ENCODE assay signal across 14 cellular contexts in the genomic region with DNA sequence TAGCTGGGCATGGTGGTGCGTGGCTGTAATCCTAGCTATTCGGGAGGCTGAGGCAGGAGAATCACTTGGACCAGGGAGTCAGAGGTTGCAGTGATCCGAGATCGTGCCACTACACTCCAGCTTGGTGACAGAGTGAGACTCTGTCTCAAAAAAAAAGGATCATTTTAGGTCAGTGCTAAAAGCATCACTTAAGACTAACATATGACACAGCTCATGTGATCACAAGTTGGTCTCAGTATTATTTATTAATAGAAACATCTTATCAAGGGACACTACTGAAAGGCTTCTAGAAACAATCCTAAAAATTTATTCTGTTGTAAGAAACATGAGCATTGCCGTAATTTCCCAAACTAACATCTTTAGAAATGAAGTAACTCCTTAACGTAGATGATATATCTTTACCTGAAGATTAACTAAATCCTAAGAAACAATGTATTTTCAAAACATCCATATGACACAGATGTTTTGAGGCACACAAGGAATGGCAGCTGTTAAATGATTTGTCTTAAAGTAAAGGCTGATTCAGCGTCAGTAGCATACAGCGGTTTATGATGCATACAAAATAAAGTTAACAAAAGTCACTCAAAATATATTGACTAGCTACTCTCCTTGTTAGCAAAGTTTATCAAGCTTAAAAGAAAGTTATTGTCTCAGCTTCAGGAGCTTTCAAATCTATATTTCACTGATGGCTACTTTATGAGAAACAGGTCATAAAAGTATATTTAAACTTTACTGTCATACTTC. TPM values are rescaled to one million over a fixed set of nuclear protein-coding genes. Genes with fewer than 3 reads are reported as not detected.
DNase-seq lines count a peak whose midpoint lies in the region; ATAC-seq and TF ChIP-seq lines count a peak whose summit lies in the region.
"Had no signal": no experiment of that assay in that cellular context is flagged by ENCODE, and none has a peak within 500 bp of the region (broad histone marks: within the 10 kb centered on the region; RNA-seq: fewer than 3 reads in every experiment).

No MANE protein-coding gene starts in this region.

- H3K36me3 Mint-ChIP-seq in memory B cell, result no peaks in the 10 kb centered on the region

- no peaks in the 10 kb centered on the region for H3K27me3 ChIP-seq in ascending aorta
- no peaks in the 10 kb centered on the region for H3K27me3 ChIP-seq in aorta (ENCODE audit: control insufficient read depth in 1 of 2, insufficient read depth in 2 of 2, low read length in 1 of 2)

- H3K9me3 ChIP-seq in ascending aorta (no peaks in the 10 kb centered on the region), aorta (ENCODE audit: control insufficient read depth, low read length) (no peaks in the 10 kb centered on the region)

- H3K27ac ChIP-seq in ascending aorta, result peak overlapping the region; percentile 91 to 99
- peak overlapping the region; percentile 91 to 96 for H3K27ac ChIP-seq in aorta (ENCODE audit: low read depth in 1 of 2, low read length in 2 of 2)
- H3K27ac ChIP-seq: BLaER1 treated with 17β-estradiol and CSF1 and Interleukin-3, amounts not matched to agents 10 nM and 100 nM had no signal

- peak overlapping the region; percentile 76 for H3K27ac Mint-ChIP-seq in memory B cell
- H3K27ac Mint-ChIP-seq: activated naive CD4-positive, alpha-beta T cell treated with anti-CD3 and anti-CD28 coated beads, Interleukin-2, amount 50 U/mL, for 72 hours had no signal

- H3K4me1 ChIP-seq in ascending aorta (peaks cover 0 to 20% of the 10 kb centered on the region in 2 donors), aorta (ENCODE audit: control insufficient read depth in 1 of 2, insufficient read depth in 2 of 2, low read length in 2 of 2) (peaks cover 7 to 17% of the 10 kb centered on the region in 2 donors)

- peaks cover 7% of the 10 kb centered on the region for H3K27me3 Mint-ChIP-seq in memory B cell

- H3K36me3 ChIP-seq in ascending aorta (no peaks in the 10 kb centered on the region), aorta (ENCODE audit: control insufficient read depth in 1 of 2, insufficient read depth in 2 of 2, low read length in 1 of 2) (peaks cover 0 to 3% of the 10 kb centered on the region in 2 donors)
- H3K36me3 ChIP-seq: BLaER1 treated with 17β-estradiol and CSF1 and Interleukin-3, amounts not matched to agents 10 nM and 100 nM had no signal

- no peak for TF ChIP-seq CTCF in ascending aorta (IDR thresholded peaks at IDR 0.05)

- peaks cover 16% of the 10 kb centered on the region for H3K4me1 Mint-ChIP-seq in memory B cell

- ATAC-seq in Right ventricle myocardium superior (ENCODE audit: poor library complexity) (peak; percentile 57), memory B cell (ENCODE audit: low read depth) (no peak), aorta (ENCODE audit: low FRiP score) (no peak), GM19467 (IDR thresholded peaks at IDR 0.05; ENCODE audit: unreplicated experiment) (no peak)
- ATAC-seq: HCT116 had no signal

- H3K4me3 ChIP-seq in ascending aorta (peak overlapping the region; percentile 78 to 100), aorta (ENCODE audit: low read length in 2 of 2) (peak overlapping the region; percentile 64 to 100)

- DNase-seq in Right ventricle myocardium superior (no peak), cardiac septum (ENCODE audit: low spot score) (no peak), ascending aorta (ENCODE audit: low spot score in 2 of 2) (no peak), memory B cell (ENCODE audit: low spot score in 2 of 2) (no peak), aorta (no peak), SKM-1 (lab: John Stamatoyannopoulos, UW; ENCODE audit: unreplicated experiment) (no peak), kidney glomerular epithelial cell (lab: John Stamatoyannopoulos, UW) (no peak)
- DNase-seq: activated CD4-positive, CD25-positive, alpha-beta regulatory T cell; effector CD4-positive, alpha-beta T cell; RPMI8226 had no signal

- H3K4me3 Mint-ChIP-seq in memory B cell, result no peak overlapping the region

- no peaks in the 10 kb centered on the region for H3K9me3 Mint-ChIP-seq in memory B cell
- H3K9me3 Mint-ChIP-seq: activated naive CD4-positive, alpha-beta T cell treated with anti-CD3 and anti-CD28 coated beads, Interleukin-2, amount 50 U/mL, for 72 hours had no signal

- WGBS in aorta, 2 donors, result 7 to 11% methylated on average over 8 of the region's 8 CpGs

- intact Hi-C loops in Right ventricle myocardium superior (cut with DNase I) (loop anchor here (5.0 kb wide), 1 partner anchor 144 kb away; no protein-coding TSS in a partner anchor), cardiac septum (cut with DNase I) (loop anchor here (2.0 to 5.0 kb wide), 2 partner anchors 89 to 186 kb away; partner anchors contain the start of genes SWT1 and TRMT1L), ascending aorta (cut with DNase I) (loop anchor here (2.0 to 5.0 kb wide), 4 partner anchors 25 to 1406 kb away; partner anchors contain the start of genes ODR4 and TPR), aorta (cut with DNase I) (loop anchor here (5.0 kb wide), 2 partner anchors 89 to 144 kb away; no protein-coding TSS in a partner anchor)

RNA-seq across cellular contexts. Expression of gene NIBAN1, which starts 2.6 kb away (rescaled TPM):
- total RNA-seq in Right ventricle myocardium superior (317 TPM), cardiac septum (351 TPM), ascending aorta (74.6 TPM), aorta (100 to 1,000 TPM; 185 to 229 TPM)
- polyA plus RNA-seq in aorta, result 10 to 100 TPM; 54.9 to 71.4 TPM
